Comparison of ENCODE assay signal across 8 cellular contexts in genomic region chr6:32076495-32076814, GRCh38. TPM values are rescaled to one million over a fixed set of nuclear protein-coding genes. Genes with fewer than 3 reads are reported as not detected.
DNase-seq lines count a peak whose midpoint lies in the region; ATAC-seq, FAIRE-seq and TF ChIP-seq lines count a peak whose summit lies in the region.
"Not testable (repeated sequence)": the region's sequence is repeated elsewhere in the genome, so short reads cannot be mapped to it uniquely, and the experiment has no call there.
"Had no signal": no experiment of that assay in that cellular context is flagged by ENCODE, and none has a peak within 500 bp of the region (broad histone marks: within the 10 kb centered on the region; RNA-seq: fewer than 3 reads in every experiment).

No MANE protein-coding gene starts in this region.

- TF ChIP-seq CTCF in LNCaP clone FGC (IDR thresholded peaks at IDR 0.05; ENCODE audit: control insufficient read depth, extremely low read depth, insufficient read depth); RWPE1 (conservative IDR thresholded peaks at IDR 0.05; ENCODE audit: low read depth); K562 (IDR thresholded peaks at IDR 0.05 in 2 of 3, conservative IDR thresholded peaks at IDR 0.05 in 1 of 3; ENCODE audit: insufficient read depth in 2 of 3, low read depth in 1 of 3, low read length in 3 of 3); fibroblast of lung (conservative IDR thresholded peaks at IDR 0.05 in 1 of 2, IDR thresholded peaks at IDR 0.05 in 1 of 2; ENCODE audit: low read depth in 1 of 2, low read length in 2 of 2); psoas muscle (IDR thresholded peaks at IDR 0.05): not testable (repeated sequence)

- TF ChIP-seq EP300 in K562 (IDR thresholded peaks at IDR 0.05; ENCODE audit: low read length): not testable (repeated sequence)

- FAIRE-seq in K562 (lab: Jason Lieb, UNC): not testable (repeated sequence)

- not testable (repeated sequence) for H3K9ac ChIP-seq in K562 (ENCODE audit: insufficient read depth in 1 of 2, low read depth in 2 of 2, low read length in 2 of 2); fibroblast of lung (ENCODE audit: insufficient read depth, low read length)

- not testable (repeated sequence) for TF ChIP-seq RAD21 in K562 (CRISPR knock-in tag; conservative IDR thresholded peaks at IDR 0.05 in 1 of 2, IDR thresholded peaks at IDR 0.05 in 1 of 2)

- DNase-seq in ELR (ENCODE audit: low read depth): peak; percentile 92
- peak; percentile 35 for DNase-seq in LNCaP clone FGC (ENCODE audit: low read depth)
- peak; percentile 54 for DNase-seq in RWPE1 (ENCODE audit: low spot score)
- not testable (repeated sequence) for DNase-seq in K562 (ENCODE audit: extremely low read depth in 1 of 4, low spot score in 3 of 4)
- peak; percentile 59 to 87 for DNase-seq in fibroblast of lung (ENCODE audit: low read depth in 2 of 2)
- peak; percentile 87 for DNase-seq in iris pigment epithelial cell (ENCODE audit: low read depth)
- DNase-seq in psoas muscle: peak; percentile 76 to 86

- peaks cover 31 to 48% of the 10 kb centered on the region in 2 experiments for H3K27me3 ChIP-seq in K562 (ENCODE audit: control insufficient read depth in 2 of 2, insufficient read depth in 2 of 2, low read length in 2 of 2)
- H3K27me3 ChIP-seq in fibroblast of lung (ENCODE audit: control insufficient read depth, insufficient read depth, low read length); psoas muscle (ENCODE audit: insufficient read depth in 3 of 3, low read length in 2 of 3): not testable (repeated sequence)

- TF ChIP-seq POLR2A in K562 (conservative IDR thresholded peaks at IDR 0.05): not testable (repeated sequence)

- H4K20me1 ChIP-seq in K562 (replicated peaks; ENCODE audit: control insufficient read depth, insufficient read depth, low read length); fibroblast of lung (ENCODE audit: control insufficient read depth, extremely low read depth, insufficient read depth, low read length): not testable (repeated sequence)

- not testable (repeated sequence) for H3K4me3 ChIP-seq in LNCaP clone FGC (ENCODE audit: low read depth, low read length); K562; fibroblast of lung (replicated peaks in 1 of 4; ENCODE audit: control extremely low read depth in 1 of 4, insufficient read depth in 1 of 4, low read depth in 3 of 4, low read length in 4 of 4); psoas muscle

- H3K27ac ChIP-seq in RWPE1: peak overlapping the region; percentile 78
- H3K27ac ChIP-seq in K562 (ENCODE audit: extremely low read depth, low read depth, low read length); fibroblast of lung (ENCODE audit: insufficient read depth, low read length); psoas muscle: not testable (repeated sequence)

- peaks cover 10 to 12% of the 10 kb centered on the region in 2 experiments for H3K4me1 ChIP-seq in K562 (replicated peaks in 1 of 2; ENCODE audit: control insufficient read depth in 2 of 2, insufficient read depth in 2 of 2, low read length in 2 of 2)
- peaks cover 20% of the 10 kb centered on the region for H3K4me1 ChIP-seq in fibroblast of lung (ENCODE audit: control insufficient read depth, extremely low read depth, insufficient read depth, low read length)
- not testable (repeated sequence) for H3K4me1 ChIP-seq in psoas muscle

- H2AFZ ChIP-seq in K562 (ENCODE audit: low read depth, low read length); fibroblast of lung (ENCODE audit: low read length): not testable (repeated sequence)

- not testable (repeated sequence) for H3K79me2 ChIP-seq in K562 (ENCODE audit: control insufficient read depth, insufficient read depth, low read length); fibroblast of lung (ENCODE audit: control insufficient read depth, insufficient read depth, low read length)

- not testable (repeated sequence) for BruUV-seq in K562 (replicated peaks; lab: Mats Ljungman, UMichigan)

- not testable (repeated sequence) for ATAC-seq in K562
- ATAC-seq in psoas muscle: peak; percentile 25 to 66 (median 53)

- 10% methylated on average over 6 of the region's 7 CpGs for WGBS in K562 (ENCODE audit: insufficient coverage, low coverage, missing lambda C conversion rate)
- 15 to 18% (median 17%) methylated on average over 7 of the region's 7 CpGs for WGBS in psoas muscle, 3 donors

- intact Hi-C loops in K562 (cut with micrococcal nuclease); psoas muscle (cut with DNase I): not testable (repeated sequence)

- in situ Hi-C loops in K562 (cut with MboI): not testable (repeated sequence)

- not testable (repeated sequence) for H3K9me1 ChIP-seq in K562 (ENCODE audit: control insufficient read depth, insufficient read depth, low read length)

- H3K4me2 ChIP-seq in K562 (ENCODE audit: insufficient read depth, low read length); fibroblast of lung (ENCODE audit: extremely low read depth, insufficient read depth, low read length): not testable (repeated sequence)

- not testable (repeated sequence) for H3K36me3 ChIP-seq in K562 (ENCODE audit: control insufficient read depth, insufficient read depth, low read length); fibroblast of lung (ENCODE audit: control insufficient read depth, insufficient read depth, low read length); psoas muscle (ENCODE audit: insufficient read depth in 1 of 2, low read depth in 1 of 2)

- CTCF ChIA-PET in RWPE1 (lab: Yijun Ruan, JAX): interaction anchor here (0.8 kb wide), 1 partner anchor 30 kb away, joined by 3 read pairs; no protein-coding TSS in a partner anchor
- CTCF ChIA-PET in K562 (lab: Yijun Ruan, JAX; ENCODE audit: low intra/inter-chr PET ratio): not testable (repeated sequence)

- not testable (repeated sequence) for H3K9me3 ChIP-seq in K562 (replicated peaks; ENCODE audit: control insufficient read depth, insufficient read depth, low read depth, low read length); fibroblast of lung (ENCODE audit: control insufficient read depth, insufficient read depth, low read depth, low read length); psoas muscle

- POLR2A ChIA-PET in RWPE1 (lab: Yijun Ruan, JAX; ENCODE audit: low non-redundant PET) (interaction anchor here (0.5 kb wide), 1 partner anchor 34 kb away, joined by 4 read pairs; no protein-coding TSS in a partner anchor), K562 (lab: Yijun Ruan, JAX) (interaction anchor here (0.6 to 1.6 kb wide), 4 partner anchors 8 to 621 kb away, joined by 3 read pairs; no protein-coding TSS in a partner anchor)

RNA-seq across cellular contexts. Expression of gene TNXB, which starts 32.7 kb away (rescaled TPM):
- 19.6 and 47.4 TPM in 2 replicates for total RNA-seq in K562 (2011; cell fraction: chromatin; rRNA removed; ENCODE audit: low replicate concordance)
- total RNA-seq in K562 (2011; cell fraction: nucleolus; rRNA removed): 28.9 and 33.2 TPM in 2 replicates
- 21.4 and 27.9 TPM in 2 replicates for total RNA-seq in K562 (2011; cell fraction: nucleoplasm; rRNA removed)
- total RNA-seq in K562 (2014; rRNA removed) (28.1 and 35.0 TPM in 2 replicates), K562 (2014; rRNA removed; fragmentation: Illumina TruSeq; extraction: Trizol) (4.2 and 6.1 TPM in 2 replicates), K562 (2015; rRNA removed; fragmentation: Illumina TruSeq; extraction: Trizol) (25.0 and 26.2 TPM in 2 replicates), K562 (2021) (24.2 and 25.8 TPM in 2 replicates), fibroblast of lung (63.9 and 113 TPM in 2 replicates), psoas muscle (10 to 100 TPM; 14.5 to 26.1 (median 23.9) TPM)
- polyA plus RNA-seq in K562 (2011; rRNA removed) (11.3 and 13.3 TPM in 2 replicates), K562 (2014; fragmentation: Illumina TruSeq; extraction: Trizol) (12.4 and 24.8 TPM in 2 replicates), K562 (2014; fragmentation: Nextera tagmentation; extraction: Ambion mirVana) (under 1 TPM; 0.14 to 0.43 TPM), K562 (2014; rRNA removed) (24.5 and 27.0 TPM in 2 replicates), fibroblast of lung (8.1 and 13.0 TPM in 2 replicates), psoas muscle (10 to 100 TPM in 1 of 3 donors, 1 to 10 TPM in 2; 7.0 to 13.6 (median 9.1) TPM)
- polyA plus RNA-seq in K562 (2011; cell fraction: cytosol; rRNA removed): 20.6 and 53.8 TPM in 2 replicates
- 25.4 and 47.3 TPM in 2 replicates for polyA plus RNA-seq in K562 (2011; cell fraction: nucleus; rRNA removed)
- 25.6 and 28.6 TPM in 2 replicates for polyA plus RNA-seq in K562 (2012)
- 3.1 and 6.0 TPM in 2 replicates for polyA minus RNA-seq in K562 (2011; rRNA and poly(A)+ RNA removed)
- polyA minus RNA-seq in K562 (2011; cell fraction: cytosol; rRNA and poly(A)+ RNA removed): 15.5 and 15.6 TPM in 2 replicates
- 16.2 and 17.0 TPM in 2 replicates for polyA minus RNA-seq in K562 (2011; cell fraction: nucleus; rRNA and poly(A)+ RNA removed)
- polyA plus RNA-seq in fibroblast of lung (2012): 32.3 and 46.1 TPM in 2 replicates
- polyA minus RNA-seq in fibroblast of lung (ENCODE audit: low replicate concordance): 82.4 and 99.8 TPM in 2 replicates

RNA-seq across cellular contexts. Expression of gene CYP21A2, which starts 38.2 kb away (rescaled TPM):
- total RNA-seq in K562 (2011; cell fraction: chromatin; rRNA removed; ENCODE audit: low replicate concordance): 2.1 and 3.8 TPM in 2 replicates
- total RNA-seq in K562 (2011; cell fraction: nucleolus; rRNA removed): 1.8 TPM in 2 replicates
- 0.76 and 0.81 TPM in 2 replicates for total RNA-seq in K562 (2011; cell fraction: nucleoplasm; rRNA removed)
- total RNA-seq in K562 (2014; rRNA removed): 0.45 and 0.77 TPM in 2 replicates
- 0.07 TPM in 1 of 2 replicates, not detected in the other for total RNA-seq in K562 (2014; rRNA removed; fragmentation: Illumina TruSeq; extraction: Trizol)
- total RNA-seq in K562 (2015; rRNA removed; fragmentation: Illumina TruSeq; extraction: Trizol): 0.26 and 0.29 TPM in 2 replicates
- total RNA-seq in K562 (2021): 1.3 and 1.4 TPM in 2 replicates
- 0.10 and 0.26 TPM in 2 replicates for polyA plus RNA-seq in K562 (2011; rRNA removed)
- polyA plus RNA-seq in K562 (2011; cell fraction: cytosol; rRNA removed): 0.13 and 0.19 TPM in 2 replicates
- 1.6 and 1.7 TPM in 2 replicates for polyA plus RNA-seq in K562 (2011; cell fraction: nucleus; rRNA removed)
- 0.66 and 1.9 TPM in 2 replicates for polyA plus RNA-seq in K562 (2012)
- polyA plus RNA-seq in K562 (2014; fragmentation: Illumina TruSeq; extraction: Trizol): 0.18 and 0.19 TPM in 2 replicates
- polyA plus RNA-seq in K562 (2014; fragmentation: Nextera tagmentation; extraction: Ambion mirVana): under 1 TPM; 0.03 to 0.04 TPM
- polyA plus RNA-seq in K562 (2014; rRNA removed): 0.27 and 0.50 TPM in 2 replicates
- 0.14 TPM in 1 of 2 replicates, not detected in the other for polyA minus RNA-seq in K562 (2011; rRNA and poly(A)+ RNA removed)
- not detected in 2 replicates for polyA minus RNA-seq in K562 (2011; cell fraction: cytosol; rRNA and poly(A)+ RNA removed)
- polyA minus RNA-seq in K562 (2011; cell fraction: nucleus; rRNA and poly(A)+ RNA removed): 0.54 and 1.6 TPM in 2 replicates
- total RNA-seq in fibroblast of lung: not detected in 2 replicates
- polyA plus RNA-seq in fibroblast of lung: not detected in 2 replicates
- polyA plus RNA-seq in fibroblast of lung (2012): 0.09 and 0.34 TPM in 2 replicates
- polyA minus RNA-seq in fibroblast of lung (ENCODE audit: low replicate concordance): not detected in 2 replicates
- 1 to 10 TPM in 1 of 4 donors, under 1 TPM in 1, not detected in 2; 0.19 to 9.9 TPM for total RNA-seq in psoas muscle
- under 1 TPM in 2 of 3 donors, not detected in 1; 0.05 to 0.10 TPM for polyA plus RNA-seq in psoas muscle
- total RNA-seq: glomerular endothelial cell had no signal

RNA-seq across cellular contexts. Expression of gene ATF6B, which starts 51.6 kb away (rescaled TPM):
- 189 and 474 TPM in 2 replicates for total RNA-seq in K562 (2011; cell fraction: chromatin; rRNA removed; ENCODE audit: low replicate concordance)
- 248 and 265 TPM in 2 replicates for total RNA-seq in K562 (2011; cell fraction: nucleolus; rRNA removed)
- 205 and 216 TPM in 2 replicates for total RNA-seq in K562 (2011; cell fraction: nucleoplasm; rRNA removed)
- total RNA-seq in K562 (2014; rRNA removed): 22.7 and 25.4 TPM in 2 replicates
- 15.6 and 21.5 TPM in 2 replicates for total RNA-seq in K562 (2014; rRNA removed; fragmentation: Illumina TruSeq; extraction: Trizol)
- 30.5 and 31.7 TPM in 2 replicates for total RNA-seq in K562 (2015; rRNA removed; fragmentation: Illumina TruSeq; extraction: Trizol)
- total RNA-seq in K562 (2021): 83.6 and 89.7 TPM in 2 replicates
- 46.6 and 83.9 TPM in 2 replicates for polyA plus RNA-seq in K562 (2011; rRNA removed)
- 74.9 and 91.7 TPM in 2 replicates for polyA plus RNA-seq in K562 (2011; cell fraction: cytosol; rRNA removed)
- 198 and 250 TPM in 2 replicates for polyA plus RNA-seq in K562 (2011; cell fraction: nucleus; rRNA removed)
- 138 and 229 TPM in 2 replicates for polyA plus RNA-seq in K562 (2012)
- polyA plus RNA-seq in K562 (2014; fragmentation: Illumina TruSeq; extraction: Trizol): 128 and 131 TPM in 2 replicates
- 10 to 100 TPM; 20.7 to 26.1 TPM for polyA plus RNA-seq in K562 (2014; fragmentation: Nextera tagmentation; extraction: Ambion mirVana)
- polyA plus RNA-seq in K562 (2014; rRNA removed): 88.0 and 103 TPM in 2 replicates
- polyA minus RNA-seq in K562 (2011; rRNA and poly(A)+ RNA removed): 22.1 and 23.6 TPM in 2 replicates
- polyA minus RNA-seq in K562 (2011; cell fraction: cytosol; rRNA and poly(A)+ RNA removed): 34.3 and 45.6 TPM in 2 replicates
- 42.9 and 68.4 TPM in 2 replicates for polyA minus RNA-seq in K562 (2011; cell fraction: nucleus; rRNA and poly(A)+ RNA removed)
- total RNA-seq in fibroblast of lung: 8.0 and 15.7 TPM in 2 replicates
- polyA plus RNA-seq in fibroblast of lung: 35.5 and 36.2 TPM in 2 replicates
- polyA plus RNA-seq in fibroblast of lung (2012): 48.2 and 63.6 TPM in 2 replicates
- 113 and 115 TPM in 2 replicates for polyA minus RNA-seq in fibroblast of lung (ENCODE audit: low replicate concordance)
- total RNA-seq in psoas muscle: 10 to 100 TPM; 17.2 to 23.8 (median 19.9) TPM
- polyA plus RNA-seq in psoas muscle: 10 to 100 TPM; 13.0 to 35.2 (median 15.1) TPM

RNA-seq across cellular contexts. Expression of gene FKBPL, which starts 53.6 kb away (rescaled TPM):
- total RNA-seq in K562 (2011; cell fraction: chromatin; rRNA removed; ENCODE audit: low replicate concordance): 7.3 and 12.0 TPM in 2 replicates
- 8.4 and 12.0 TPM in 2 replicates for total RNA-seq in K562 (2011; cell fraction: nucleolus; rRNA removed)
- total RNA-seq in K562 (2011; cell fraction: nucleoplasm; rRNA removed): 7.9 and 8.3 TPM in 2 replicates
- total RNA-seq in K562 (2014; rRNA removed) (18.8 and 24.3 TPM in 2 replicates), K562 (2014; rRNA removed; fragmentation: Illumina TruSeq; extraction: Trizol) (18.7 and 23.5 TPM in 2 replicates), K562 (2015; rRNA removed; fragmentation: Illumina TruSeq; extraction: Trizol) (23.9 and 26.7 TPM in 2 replicates), K562 (2021) (21.0 and 22.9 TPM in 2 replicates), fibroblast of lung (7.4 and 7.6 TPM in 2 replicates), psoas muscle (1 to 10 TPM; 2.1 to 4.3 (median 4.1) TPM)
- polyA plus RNA-seq in K562 (2011; rRNA removed) (9.0 and 11.5 TPM in 2 replicates), K562 (2014; fragmentation: Illumina TruSeq; extraction: Trizol) (22.2 and 23.3 TPM in 2 replicates), K562 (2014; fragmentation: Nextera tagmentation; extraction: Ambion mirVana) (10 to 100 TPM; 18.3 to 31.4 TPM), K562 (2014; rRNA removed) (20.1 and 20.6 TPM in 2 replicates), fibroblast of lung (2.4 and 3.5 TPM in 2 replicates), psoas muscle (10 to 100 TPM in 1 of 3 donors, 1 to 10 TPM in 2; 8.2 to 12.2 (median 9.9) TPM)
- 7.7 and 12.2 TPM in 2 replicates for polyA plus RNA-seq in K562 (2011; cell fraction: cytosol; rRNA removed)
- 6.2 and 7.7 TPM in 2 replicates for polyA plus RNA-seq in K562 (2011; cell fraction: nucleus; rRNA removed)
- polyA plus RNA-seq in K562 (2012): 14.2 and 18.6 TPM in 2 replicates
- 6.1 and 7.3 TPM in 2 replicates for polyA minus RNA-seq in K562 (2011; rRNA and poly(A)+ RNA removed)
- polyA minus RNA-seq in K562 (2011; cell fraction: cytosol; rRNA and poly(A)+ RNA removed): 4.6 and 7.4 TPM in 2 replicates
- polyA minus RNA-seq in K562 (2011; cell fraction: nucleus; rRNA and poly(A)+ RNA removed): 3.9 and 7.9 TPM in 2 replicates
- 4.4 and 4.9 TPM in 2 replicates for polyA plus RNA-seq in fibroblast of lung (2012)
- 1.9 and 2.9 TPM in 2 replicates for polyA minus RNA-seq in fibroblast of lung (ENCODE audit: low replicate concordance)
